9 cellular contexts compared by ENCODE assay signal in genomic region chr2:158191569-158191968, GRCh38.
DNase-seq lines count a peak whose midpoint lies in the region; ATAC-seq, FAIRE-seq and TF ChIP-seq lines count a peak whose summit lies in the region.
"Had no signal": no experiment of that assay in that cellular context is flagged by ENCODE, and none has a peak within 500 bp of the region (broad histone marks: within the 10 kb centered on the region; RNA-seq: fewer than 3 reads in every experiment).

No MANE protein-coding gene starts in this region.

- H3K9ac ChIP-seq in BLaER1: no peak overlapping the region
- no peak overlapping the region for H3K9ac ChIP-seq in endothelial cell of umbilical vein (replicated peaks; ENCODE audit: extremely low read depth, insufficient read depth, low read length)

- CTCF ChIA-PET in endothelial cell of umbilical vein (lab: Charles Lee): interaction anchor here (1.3 to 2.5 kb wide), 2 partner anchors 11 to 12 kb away, joined by 8 to 10 read pairs; no protein-coding TSS in a partner anchor

- no peak for DNase-seq in endothelial cell of umbilical vein (ENCODE audit: low read depth, low spot score)
- DNase-seq in hepatic stellate cell (ENCODE audit: low spot score): no peak
- no peak for DNase-seq in activated naive CD4-positive, alpha-beta T cell treated with Interleukin-2 at 50 U/mL for 16 hours
- DNase-seq in activated CD4-positive, alpha-beta T cell treated with anti-CD3 and anti-CD28 coated beads for 48 hours: no peak
- no peak for DNase-seq in 8988T

- H3K4me2 ChIP-seq in BLaER1 (peak overlapping the region; percentile 68), endothelial cell of umbilical vein (ENCODE audit: insufficient read depth, low read length) (peak overlapping the region; percentile 40)

- peak; percentile 24 for ATAC-seq in GM19397 (IDR thresholded peaks at IDR 0.05; ENCODE audit: unreplicated experiment)
- ATAC-seq in HG03354 (IDR thresholded peaks at IDR 0.05; ENCODE audit: poor library complexity, severe bottlenecking, unreplicated experiment): peak; percentile 32

- no peak for FAIRE-seq in endothelial cell of umbilical vein (lab: Jason Lieb, UNC)

- H2AFZ ChIP-seq in endothelial cell of umbilical vein (ENCODE audit: low read depth, low read length): no peak overlapping the region

- TF ChIP-seq CTCF in endothelial cell of umbilical vein (IDR thresholded peaks at IDR 0.05; ENCODE audit: extremely low read depth in 1 of 2, insufficient read depth in 1 of 2, low read depth in 1 of 2, low read length in 2 of 2): no peak

- H3K27ac ChIP-seq in BLaER1 (no peak overlapping the region), endothelial cell of umbilical vein (ENCODE audit: insufficient read depth, low read depth, low read length) (no peak overlapping the region)
- H3K27ac ChIP-seq: cardiac muscle cell had no signal

- H4K20me1 ChIP-seq in BLaER1: no peaks in the 10 kb centered on the region
- no peaks in the 10 kb centered on the region for H4K20me1 ChIP-seq in endothelial cell of umbilical vein (replicated peaks; ENCODE audit: control insufficient read depth, extremely low read depth, insufficient read depth, low read length)

- intact Hi-C loops in endothelial cell of umbilical vein (cut with micrococcal nuclease): loop anchor here (1.0 kb wide), 1 partner anchor 11 kb away; no protein-coding TSS in a partner anchor

- no peaks in the 10 kb centered on the region for H3K9me1 ChIP-seq in endothelial cell of umbilical vein (replicated peaks; ENCODE audit: control insufficient read depth, extremely low read depth, insufficient read depth, low read length)

- no TSS peak for BruUV-seq in endothelial cell of umbilical vein (replicated peaks; lab: Mats Ljungman, UMichigan)

- POLR2A ChIA-PET in endothelial cell of umbilical vein (lab: Charles Lee): no interaction called here

- H3K4me3 ChIP-seq in BLaER1 (peak overlapping the region; percentile 9; the same call in 1 of the 2 replicates), endothelial cell of umbilical vein (replicated peaks in 1 of 3; ENCODE audit: insufficient read depth in 1 of 3, low read depth in 1 of 3, low read length in 3 of 3) (no peak overlapping the region)
- H3K4me3 ChIP-seq: cardiac muscle cell had no signal

- H3K79me2 ChIP-seq in endothelial cell of umbilical vein (ENCODE audit: control insufficient read depth, insufficient read depth, low read length): no peaks in the 10 kb centered on the region

- dilution Hi-C loops in endothelial cell of umbilical vein (cut with MboI; ENCODE audit: extremely low pct_ligation_motif_present, low sequenced_read_pairs): no loop called here

- TF ChIP-seq POLR2A in endothelial cell of umbilical vein (IDR thresholded peaks at IDR 0.05; ENCODE audit: low read depth, low read length): no peak

- H3K4me1 ChIP-seq in BLaER1: peaks cover 44% of the 10 kb centered on the region
- peaks cover 22% of the 10 kb centered on the region for H3K4me1 ChIP-seq in endothelial cell of umbilical vein (ENCODE audit: control insufficient read depth, extremely low read depth, insufficient read depth, low read length)

- H3K9me3 ChIP-seq in BLaER1: no peaks in the 10 kb centered on the region
- no peaks in the 10 kb centered on the region for H3K9me3 ChIP-seq in endothelial cell of umbilical vein (replicated peaks; ENCODE audit: control insufficient read depth, insufficient read depth, low read length)

- H3K36me3 ChIP-seq in BLaER1: no peaks in the 10 kb centered on the region
- no peaks in the 10 kb centered on the region for H3K36me3 ChIP-seq in endothelial cell of umbilical vein (ENCODE audit: control insufficient read depth in 2 of 2, extremely low read depth in 1 of 2, insufficient read depth in 2 of 2, low read length in 2 of 2)
- H3K36me3 ChIP-seq: cardiac muscle cell had no signal

- no peaks in the 10 kb centered on the region for H3K27me3 ChIP-seq in BLaER1
- H3K27me3 ChIP-seq in endothelial cell of umbilical vein (ENCODE audit: control insufficient read depth in 2 of 2, insufficient read depth in 2 of 2, low read length in 2 of 2): peaks cover 2 to 4% of the 10 kb centered on the region in 2 experiments
- H3K27me3 ChIP-seq: cardiac muscle cell had no signal

TF ChIP-seq in endothelial cell of umbilical vein, 7 proteins besides CTCF, POLR2A, EP300 and RAD21:
- no peak for TF ChIP-seq EZH2 (IDR thresholded peaks at IDR 0.05; ENCODE audit: borderline replicate concordance, low read depth, low read length, severe bottlenecking)
- TF ChIP-seq GATA2 (IDR thresholded peaks at IDR 0.05; ENCODE audit: insufficient read depth, insufficient read length, low read depth, low read length): no peak
- no peak for TF ChIP-seq JUN (IDR thresholded peaks at IDR 0.05; ENCODE audit: borderline replicate concordance, insufficient read depth, insufficient read length, low read depth)
- TF ChIP-seq MYC (IDR thresholded peaks at IDR 0.05; ENCODE audit: low read depth, low read length): no peak
- no peak for TF ChIP-seq FOS (IDR thresholded peaks at IDR 0.05; ENCODE audit: borderline replicate concordance, insufficient read depth, low read length)
- TF ChIP-seq MAX (IDR thresholded peaks at IDR 0.05; ENCODE audit: insufficient read depth, insufficient read length): no peak
- no peak for TF ChIP-seq POLR2AphosphoS5 (IDR thresholded peaks at IDR 0.05; ENCODE audit: insufficient read depth, low read depth, low read length)
